In genomic region chr7:7439564-7439963, GRCh38 we compare ENCODE assay signal across 14 cellular contexts.
"Had no signal": no experiment of that assay in that cellular context is flagged by ENCODE, and none has a peak within 500 bp of the region (broad histone marks: within the 10 kb centered on the region; RNA-seq: fewer than 3 reads in every experiment).

No MANE protein-coding gene starts in this region.

- DNase-seq: activated B cell treated with CpG ODN at 0.5 μM for 24 hours; activated CD4-positive, alpha-beta T cell treated with anti-CD3 and anti-CD28 coated beads, Interleukin-2, amount 10 ng/mL, durations not matched to agents 7 days and 5 days; activated CD8-positive, alpha-beta memory T cell treated with anti-CD3 and anti-CD28 coated beads for 24 hours; activated naive CD4-positive, alpha-beta T cell treated with anti-CD3 and anti-CD28 coated beads, Interleukin-2, amount 10 ng/mL, durations not matched to agents 7 days and 5 days; caudate nucleus; glutamatergic neuron; immature natural killer cell; left colon; nucleus accumbens; psoas muscle; stimulated activated CD4-positive, alpha-beta T cell treated with anti-CD3 and anti-CD28 coated beads, Interleukin-2, amount 100 ng/mL, for 48 hours; stimulated activated naive CD4-positive, alpha-beta T cell treated with Interleukin-2 at 50 U/mL for 16 hours had no signal

- H3K4me1 ChIP-seq: psoas muscle had no signal

- H3K9me3 ChIP-seq: psoas muscle, right lobe of liver had no signal

- H3K27ac ChIP-seq: psoas muscle, right lobe of liver had no signal

- H3K4me3 ChIP-seq: psoas muscle, right lobe of liver had no signal

- H3K27me3 ChIP-seq: right lobe of liver had no signal

- ATAC-seq: left colon; natural killer cell treated with Interleukin-12 subunit alpha and Interleukin-12 subunit beta and Interleukin-15 and Interleukin-18, amount 100 ng/mL, for 72 hours had no signal

- H3K36me3 ChIP-seq: right lobe of liver had no signal
